8 cellular contexts compared by ENCODE assay signal in the genomic region with DNA sequence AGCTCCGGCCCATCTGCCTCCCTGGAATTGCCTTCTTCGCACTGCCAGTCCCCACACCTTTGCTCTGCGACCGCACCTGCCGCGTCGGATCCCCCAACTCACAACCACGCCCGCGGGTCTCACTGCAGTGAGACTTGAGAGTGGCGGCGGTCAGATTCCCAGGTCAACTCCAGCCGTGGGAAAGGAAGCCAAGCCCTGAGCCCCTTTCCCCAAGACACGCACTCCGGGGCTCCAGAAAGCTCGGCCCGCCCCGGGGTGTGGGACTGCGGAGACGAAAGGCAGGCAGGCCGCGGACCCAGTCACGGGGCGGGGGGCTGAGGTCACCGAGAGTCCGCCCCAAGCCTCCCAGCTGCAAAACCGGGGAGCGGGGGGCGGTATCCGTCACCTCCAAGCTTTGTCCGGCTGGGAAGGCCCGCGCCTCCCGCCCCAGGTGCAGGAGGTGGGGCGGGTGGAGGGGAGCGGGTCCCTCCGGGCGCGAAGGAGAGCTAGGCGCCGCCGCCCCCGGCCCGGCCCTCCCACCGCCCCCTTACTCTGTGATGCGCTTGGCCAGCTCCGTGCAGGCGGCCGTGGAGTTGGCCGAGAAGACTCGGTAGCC. TPM values are rescaled to one million over a fixed set of nuclear protein-coding genes. Genes with fewer than 3 reads are reported as not detected.
A peak's percentile ranks its signal among the peaks of the same experiment; 100 is the strongest.
DNase-seq lines count a peak whose midpoint lies in the region; ATAC-seq and TF ChIP-seq lines count a peak whose summit lies in the region.

No MANE protein-coding gene starts in this region.

- H3K27ac Mint-ChIP-seq in CD4-positive, CD25-positive, alpha-beta regulatory T cell, result peak overlapping the region in 2 of 3 donors; percentile 92 to 99
- H3K27ac Mint-ChIP-seq in activated CD8-positive, alpha-beta T cell treated with anti-CD3 and anti-CD28 coated beads for 36 hours, result peak overlapping the region; percentile 98

- peak overlapping the region; percentile 79 for H3K27ac ChIP-seq in CD4-positive, CD25-positive, alpha-beta regulatory T cell (ENCODE audit: insufficient read depth, low read length, poor library complexity, severe bottlenecking)

- CTCF ChIA-PET in activated CD8-positive, alpha-beta T cell treated with anti-CD3 and anti-CD28 coated beads for 36 hours (lab: Charles Lee), result interaction anchor here (0.8 to 7.1 kb wide), 11 partner anchors 9 to 271 kb away, joined by 3 to 73 read pairs (median 3); a partner anchor contains a TSS

- peak overlapping the region; percentile 67 for H3K4me3 ChIP-seq in CD4-positive, CD25-positive, alpha-beta regulatory T cell (ENCODE audit: low read depth, low read length)
- H3K4me3 ChIP-seq in fibroblast of pulmonary artery (replicated peaks; ENCODE audit: low read depth, low read length), result peak overlapping the region; percentile 79

- peak in 1 of 3 donors; percentile 5 for DNase-seq in CD4-positive, CD25-positive, alpha-beta regulatory T cell
- DNase-seq in GM19240 (ENCODE audit: insufficient read length, low spot score) (peak; percentile 38), fibroblast of pulmonary artery (ENCODE audit: low read depth) (no peak), omental fat pad (ENCODE audit: low spot score) (peak; percentile 27), SIG-M5 (lab: John Stamatoyannopoulos, UW) (no peak)
- DNase-seq in activated CD8-positive, alpha-beta T cell treated with anti-CD3 and anti-CD28 coated beads for 36 hours, result peak; percentile 28

- intact Hi-C loops in activated CD8-positive, alpha-beta T cell treated with anti-CD3 and anti-CD28 coated beads for 36 hours (cut with micrococcal nuclease), result no loop called here

- peak overlapping the region; percentile 91 to 97 (median 94) for H3K4me3 Mint-ChIP-seq in CD4-positive, CD25-positive, alpha-beta regulatory T cell
- H3K4me3 Mint-ChIP-seq in activated CD8-positive, alpha-beta T cell treated with anti-CD3 and anti-CD28 coated beads for 36 hours, result peak overlapping the region; percentile 83

- peaks cover 5 to 28% (median 14%) of the 10 kb centered on the region in 4 donors for H3K4me1 Mint-ChIP-seq in CD4-positive, CD25-positive, alpha-beta regulatory T cell
- H3K4me1 Mint-ChIP-seq in activated CD8-positive, alpha-beta T cell treated with anti-CD3 and anti-CD28 coated beads for 36 hours (ENCODE audit: low read depth), result peaks cover 16% of the 10 kb centered on the region

- H3K4me1 ChIP-seq in CD4-positive, CD25-positive, alpha-beta regulatory T cell (ENCODE audit: control insufficient read depth, insufficient read depth, low read length, poor library complexity, severe bottlenecking), result peaks cover 14% of the 10 kb centered on the region

- no peaks in the 10 kb centered on the region for H3K9me3 ChIP-seq in CD4-positive, CD25-positive, alpha-beta regulatory T cell (ENCODE audit: control insufficient read depth in 2 of 2, low read length in 2 of 2)

- H3K9me3 Mint-ChIP-seq in CD4-positive, CD25-positive, alpha-beta regulatory T cell, result no peaks in the 10 kb centered on the region
- H3K9me3 Mint-ChIP-seq in activated CD8-positive, alpha-beta T cell treated with anti-CD3 and anti-CD28 coated beads for 36 hours, result no peaks in the 10 kb centered on the region

- POLR2A ChIA-PET in activated CD8-positive, alpha-beta T cell treated with anti-CD3 and anti-CD28 coated beads for 36 hours (lab: Charles Lee), result interaction anchor here (0.6 to 3.4 kb wide), 19 partner anchors 15 to 339 kb away, joined by 3 to 42 read pairs (median 3); a partner anchor contains a TSS

- no peaks in the 10 kb centered on the region for H3K27me3 Mint-ChIP-seq in CD4-positive, CD25-positive, alpha-beta regulatory T cell
- no peaks in the 10 kb centered on the region for H3K27me3 Mint-ChIP-seq in activated CD8-positive, alpha-beta T cell treated with anti-CD3 and anti-CD28 coated beads for 36 hours

- no peaks in the 10 kb centered on the region for H3K36me3 ChIP-seq in CD4-positive, CD25-positive, alpha-beta regulatory T cell (ENCODE audit: control insufficient read depth, insufficient read depth, low read length)

- peaks cover 4% of the 10 kb centered on the region for H3K36me3 Mint-ChIP-seq in CD4-positive, CD25-positive, alpha-beta regulatory T cell
- H3K36me3 Mint-ChIP-seq in activated CD8-positive, alpha-beta T cell treated with anti-CD3 and anti-CD28 coated beads for 36 hours (ENCODE audit: low read depth), result no peaks in the 10 kb centered on the region

- H3K27me3 ChIP-seq in CD4-positive, CD25-positive, alpha-beta regulatory T cell (ENCODE audit: control insufficient read depth, insufficient read depth, low read length), result no peaks in the 10 kb centered on the region

- TF ChIP-seq CTCF in activated CD8-positive, alpha-beta T cell treated with anti-CD3 and anti-CD28 coated beads for 36 hours (IDR thresholded peaks at IDR 0.05), result no peak
- TF ChIP-seq CTCF in fibroblast of pulmonary artery (IDR thresholded peaks at IDR 0.05; ENCODE audit: low read length, missing control alignments) (no peak), omental fat pad (IDR thresholded peaks at IDR 0.05) (no peak)

- peak in 1 of 2 donors; percentile 1 for ATAC-seq in CD4-positive, CD25-positive, alpha-beta regulatory T cell (ENCODE audit: low read depth in 2 of 2)
- ATAC-seq in HG03442 (IDR thresholded peaks at IDR 0.05; ENCODE audit: unreplicated experiment) (peak; percentile 16), omental fat pad (ENCODE audit: low FRiP score) (no peak), GM18520 (IDR thresholded peaks at IDR 0.05; ENCODE audit: unreplicated experiment) (no peak)
- peak; percentile 5 for ATAC-seq in activated CD8-positive, alpha-beta T cell treated with anti-CD3 and anti-CD28 coated beads for 36 hours

RNA-seq across cellular contexts. Expression of a gene that starts 0.6 kb away (rescaled TPM):
- 37.1 TPM for total RNA-seq in CD4-positive, CD25-positive, alpha-beta regulatory T cell
- polyA plus RNA-seq in CD4-positive, CD25-positive, alpha-beta regulatory T cell, result 10 to 100 TPM; 41.4 to 56.1 (median 54.0) TPM
- total RNA-seq in activated CD8-positive, alpha-beta T cell treated with anti-CD3 and anti-CD28 coated beads for 36 hours, result 10 to 100 TPM; 28.1 to 29.9 TPM
- total RNA-seq in omental fat pad, result 10 to 100 TPM; 31.3 to 80.4 (median 53.7) TPM

RNA-seq across cellular contexts. Expression of a gene that starts 31.3 kb away (rescaled TPM):
- 0.52 TPM for total RNA-seq in CD4-positive, CD25-positive, alpha-beta regulatory T cell
- under 1 TPM in 2 of 4 donors, not detected in 2; 0.09 to 0.12 TPM for polyA plus RNA-seq in CD4-positive, CD25-positive, alpha-beta regulatory T cell
- total RNA-seq in activated CD8-positive, alpha-beta T cell treated with anti-CD3 and anti-CD28 coated beads for 36 hours, result 10 to 100 TPM; 15.7 to 17.7 TPM
- total RNA-seq in omental fat pad, result 100 to 1,000 TPM in 1 of 4 donors, 10 to 100 TPM in 2, 1 to 10 TPM in 1; 8.7 to 107 (median 17.5) TPM

RNA-seq across cellular contexts. Expression of a gene that starts 45.0 kb away (rescaled TPM):
- total RNA-seq in CD4-positive, CD25-positive, alpha-beta regulatory T cell, result 2.2 TPM
- under 1 TPM in 1 of 4 donors, not detected in 3; 0.50 TPM for polyA plus RNA-seq in CD4-positive, CD25-positive, alpha-beta regulatory T cell
- under 1 TPM; 0.49 to 0.52 TPM for total RNA-seq in activated CD8-positive, alpha-beta T cell treated with anti-CD3 and anti-CD28 coated beads for 36 hours
- 1 to 10 TPM; 1.2 to 1.8 (median 1.6) TPM for total RNA-seq in omental fat pad

Comparison
In these comparisons a context has a peak if more than half of its experiments do, and no peak if none do; other contexts are left out.
1. ATAC-seq: peak in HG03442 (single experiment) and activated CD8-positive, alpha-beta T cell treated with anti-CD3 and anti-CD28 coated beads for 36 hours (single experiment); none in omental fat pad (single experiment) and GM18520 (single experiment).
2. DNase-seq: peak in GM19240 (single experiment), activated CD8-positive, alpha-beta T cell treated with anti-CD3 and anti-CD28 coated beads for 36 hours (single experiment) and omental fat pad (single experiment); none in fibroblast of pulmonary artery (single experiment) and SIG-M5 (single experiment).